In genomic region chr11:65771589-65772112, GRCh38 we compare ENCODE assay signal across 17 cellular contexts. TPM values are rescaled to one million over a fixed set of nuclear protein-coding genes. Genes with fewer than 3 reads are reported as not detected.
DNase-seq lines count a peak whose midpoint lies in the region; ATAC-seq and TF ChIP-seq lines count a peak whose summit lies in the region.
"Had no signal": no experiment of that assay in that cellular context is flagged by ENCODE, and none has a peak within 500 bp of the region (broad histone marks: within the 10 kb centered on the region; RNA-seq: fewer than 3 reads in every experiment).

No MANE protein-coding gene starts in this region.

- ATAC-seq in left colon: peak; percentile 59
- ATAC-seq in HG03354 (IDR thresholded peaks at IDR 0.05; ENCODE audit: poor library complexity, severe bottlenecking, unreplicated experiment): no peak
- ATAC-seq in GM18873 (IDR thresholded peaks at IDR 0.05; ENCODE audit: low FRiP score, unreplicated experiment): no peak
- no peak for ATAC-seq in PC-3
- ATAC-seq: GM12878, HCT116 had no signal

- BruUV-seq in PC-3 (replicated peaks; lab: Mats Ljungman, UMichigan): no TSS peak

- H3K9me3 Mint-ChIP-seq in CD14-positive monocyte: peaks cover 0 to 2% (median 0%) of the 10 kb centered on the region in 7 donors
- no peaks in the 10 kb centered on the region for H3K9me3 Mint-ChIP-seq in osteocyte (ENCODE audit: unreplicated experiment)
- H3K9me3 Mint-ChIP-seq: CD4-positive, alpha-beta memory T cell had no signal

- no peak overlapping the region for H3K4me2 ChIP-seq in PC-3 (ENCODE audit: low read length)
- H3K4me2 ChIP-seq: BLaER1 had no signal

- POLR2A ChIA-PET in PC-3 (lab: Charles Lee; ENCODE audit: unreplicated experiment): no interaction called here

- H3K79me2 ChIP-seq in PC-3 (ENCODE audit: low read length): peaks cover 5% of the 10 kb centered on the region

- CTCF ChIA-PET in PC-3 (lab: Charles Lee): no interaction called here

- DNase-seq in CD14-positive monocyte (ENCODE audit: low spot score): no peak
- DNase-seq in left colon: no peak
- peak; percentile 8 for DNase-seq in osteocyte (ENCODE audit: extremely low spot score, unreplicated experiment)
- DNase-seq in retina: no peak
- DNase-seq in PC-3: no peak
- DNase-seq: CD4-positive, alpha-beta memory T cell; DMS79; GM23248 had no signal

- no peak overlapping the region for H3K4me3 ChIP-seq in PC-3 (ENCODE audit: low read length)
- H3K4me3 ChIP-seq: BLaER1, GM12878, GM23248 had no signal

- no peaks in the 10 kb centered on the region for H3K9me3 ChIP-seq in PC-3 (ENCODE audit: low read length)
- H3K9me3 ChIP-seq: BLaER1 had no signal

- 0 out of 2 replicates have a peak, but pooled peaks cover 2% of the 10 kb centered on the region for H3K4me1 ChIP-seq in PC-3 (ENCODE audit: insufficient read depth, low read length)

- H3K9me2 ChIP-seq in PC-3 (replicated peaks; ENCODE audit: low read length): no peaks in the 10 kb centered on the region

- H3K9ac ChIP-seq in PC-3 (ENCODE audit: low read length): no peak overlapping the region
- H3K9ac ChIP-seq: BLaER1, GM23248 had no signal

- H3K27me3 Mint-ChIP-seq in CD14-positive monocyte (ENCODE audit: low read depth in 3 of 3) (peaks cover 0 to 2% (median 0%) of the 10 kb centered on the region in 3 donors), osteocyte (ENCODE audit: unreplicated experiment) (no peaks in the 10 kb centered on the region)
- H3K27me3 Mint-ChIP-seq: CD4-positive, alpha-beta memory T cell had no signal

- no peak overlapping the region for H2AFZ ChIP-seq in PC-3 (ENCODE audit: low read length)
- H2AFZ ChIP-seq: GM23248 had no signal

- peak overlapping the region in 5 of 7 donors; percentile 15 to 91 (median 75) for H3K27ac Mint-ChIP-seq in CD14-positive monocyte
- H3K27ac Mint-ChIP-seq in osteocyte (ENCODE audit: unreplicated experiment): no peak overlapping the region
- H3K27ac Mint-ChIP-seq: CD4-positive, alpha-beta memory T cell had no signal

- intact Hi-C loops in CD14-positive monocyte (cut with micrococcal nuclease) (no loop called here), left colon (cut with DNase I, micrococcal nuclease) (no loop called here), PC-3 (cut with micrococcal nuclease) (no loop called here)

- H3K36me3 Mint-ChIP-seq in CD14-positive monocyte (peaks cover 4 to 25% of the 10 kb centered on the region in 2 donors), osteocyte (ENCODE audit: unreplicated experiment) (peaks cover 7% of the 10 kb centered on the region)

- no peak overlapping the region for H3K4me3 Mint-ChIP-seq in CD14-positive monocyte
- H3K4me3 Mint-ChIP-seq in osteocyte (ENCODE audit: unreplicated experiment): no peak overlapping the region
- H3K4me3 Mint-ChIP-seq: CD4-positive, alpha-beta memory T cell had no signal

- peak overlapping the region; percentile 19 for H3K27ac ChIP-seq in VCaP
- no peak overlapping the region for H3K27ac ChIP-seq in PC-3 (ENCODE audit: low read length)
- H3K27ac ChIP-seq: BLaER1, GM23248 had no signal

- H4K20me1 ChIP-seq in PC-3 (ENCODE audit: low read length): no peaks in the 10 kb centered on the region

- H3F3A ChIP-seq in PC-3 (ENCODE audit: low read length, unreplicated experiment): no peaks in the 10 kb centered on the region

- peaks cover 87% of the 10 kb centered on the region for H3K4me1 Mint-ChIP-seq in CD14-positive monocyte
- H3K4me1 Mint-ChIP-seq in osteocyte (ENCODE audit: unreplicated experiment): peaks cover 4% of the 10 kb centered on the region

- no peak for TF ChIP-seq CTCF in CD14-positive monocyte (IDR thresholded peaks at IDR 0.05)
- no peak for TF ChIP-seq CTCF in VCaP (conservative IDR thresholded peaks at IDR 0.05)
- TF ChIP-seq CTCF in osteocyte (IDR thresholded peaks at IDR 0.05): no peak
- TF ChIP-seq CTCF in PC-3 (conservative IDR thresholded peaks at IDR 0.05; ENCODE audit: low read depth, low read length): no peak

- no peaks in the 10 kb centered on the region for H3K27me3 ChIP-seq in PC-3 (ENCODE audit: low read length)
- H3K27me3 ChIP-seq: BLaER1 had no signal

- peaks cover 5% of the 10 kb centered on the region; the same call in 1 of the 2 replicates for H3K36me3 ChIP-seq in PC-3 (ENCODE audit: low read depth, low read length)

RNA-seq across cellular contexts. Expression of gene AP5B1, which starts 9.1 kb away (rescaled TPM):
- polyA plus RNA-seq in CD14-positive monocyte: 10 to 100 TPM; 35.1 to 46.4 TPM
- 10 to 100 TPM; 21.7 to 22.4 TPM for total RNA-seq in left colon
- total RNA-seq in osteocyte: 19.0 and 21.0 TPM in 2 replicates
- total RNA-seq in PC-3 (2014; rRNA removed): 24.2 and 31.4 TPM in 2 replicates

RNA-seq across cellular contexts. Expression of gene OVOL1, which starts 15.2 kb away (rescaled TPM):
- polyA plus RNA-seq in CD14-positive monocyte: not detected
- total RNA-seq in left colon (10 to 100 TPM; 29.5 to 35.9 TPM), osteocyte (not detected in 2 replicates), PC-3 (2014; rRNA removed) (17.1 and 18.1 TPM in 2 replicates)
- total RNA-seq: A673; CD4-positive, alpha-beta memory T cell; G401; GM23248; HT1080 had no signal
- polyA plus RNA-seq: CD4-positive, alpha-beta memory T cell; GM23248 had no signal

RNA-seq across cellular contexts. Expression of gene RNASEH2C, which starts 51.1 kb away (rescaled TPM):
- 100 to 1,000 TPM in 1 of 2 donors, 10 to 100 TPM in 1; 95.2 to 131 TPM for polyA plus RNA-seq in CD14-positive monocyte
- total RNA-seq in left colon: 10 to 100 TPM; 23.7 to 31.2 TPM
- 54.2 and 55.6 TPM in 2 replicates for total RNA-seq in osteocyte
- 96.2 and 172 TPM in 2 replicates for total RNA-seq in PC-3 (2014; rRNA removed)

RNA-seq across cellular contexts. Expression of gene KAT5, which starts 59.6 kb away (rescaled TPM):
- polyA plus RNA-seq in CD14-positive monocyte: 10 to 100 TPM; 32.5 to 33.1 TPM
- total RNA-seq in left colon (10 to 100 TPM; 70.8 to 72.3 TPM), osteocyte (60.4 and 66.5 TPM in 2 replicates), PC-3 (2014; rRNA removed) (74.9 and 83.9 TPM in 2 replicates)

Comparison
In these comparisons a context has a peak if more than half of its experiments do, and no peak if none do; other contexts are left out.
1. RNA of gene OVOL1, which starts 15.2 kb away (total RNA-seq): 29.5 to 35.9 TPM in left colon and 17.1 to 18.1 TPM in PC-3; not detected in osteocyte; every median in the first group is over 10 times any median in the second.